In genomic region chr4:73867783-73868182, GRCh38 we compare ENCODE assay signal across 14 cellular contexts. TPM values are rescaled to one million over a fixed set of nuclear protein-coding genes. Genes with fewer than 3 reads are reported as not detected.
DNase-seq lines count a peak whose midpoint lies in the region; ATAC-seq, FAIRE-seq and TF ChIP-seq lines count a peak whose summit lies in the region.
"Had no signal": no experiment of that assay in that cellular context is flagged by ENCODE, and none has a peak within 500 bp of the region (broad histone marks: within the 10 kb centered on the region; RNA-seq: fewer than 3 reads in every experiment).

No MANE protein-coding gene starts in this region.

- no peaks in the 10 kb centered on the region for H3F3A ChIP-seq in Loucy (ENCODE audit: low read depth)

- no peaks in the 10 kb centered on the region for H3K27me3 ChIP-seq in Loucy (ENCODE audit: insufficient read depth, low read length, poor library complexity, severe bottlenecking)
- H3K27me3 ChIP-seq in SJCRH30 = no peaks in the 10 kb centered on the region

- H3K27me3 Mint-ChIP-seq in activated T-cell treated with anti-CD3 and anti-CD28 coated beads, Interleukin-2, amount 50 U/mL, for 24 hours = peaks cover 32% of the 10 kb centered on the region

- DNase-seq in A549 (ENCODE audit: low read depth in 1 of 2, low spot score in 1 of 2) = peak; percentile 32 to 68
- DNase-seq in islet precursor cell = peak; percentile 77
- DNase-seq in SJCRH30 = no peak
- no peak for DNase-seq in GDM1 (lab: John Stamatoyannopoulos, UW)
- no peak for DNase-seq in activated T-cell treated with anti-CD3 and anti-CD28 coated beads, Interleukin-2, amount 50 U/mL, for 24 hours
- DNase-seq: activated T-cell treated with anti-CD3 and anti-CD28 coated beads, Interleukin-2, amount 50 U/mL, for 48 hours; naive thymus-derived CD8-positive, alpha-beta T cell; NCI-H1436 treated with DMSO at 0.1 percent for 48 hours had no signal

- H3K9me2 ChIP-seq in Loucy (replicated peaks; ENCODE audit: low read depth, low read length) = no peaks in the 10 kb centered on the region

- H3K4me3 ChIP-seq in A549 (peak overlapping the region; percentile 91; the same call in 2 of the 3 replicates), Loucy (ENCODE audit: low read length, poor library complexity, severe bottlenecking) (no peak overlapping the region), SJCRH30 (no peak overlapping the region)

- H3K79me2 ChIP-seq in Loucy (ENCODE audit: insufficient read depth, low read length) = no peaks in the 10 kb centered on the region

- no peak overlapping the region for H3K27ac Mint-ChIP-seq in activated T-cell treated with anti-CD3 and anti-CD28 coated beads, Interleukin-2, amount 50 U/mL, for 24 hours
- H3K27ac Mint-ChIP-seq: naive thymus-derived CD8-positive, alpha-beta T cell; type B pancreatic cell had no signal

- no peak for TF ChIP-seq CTCF in A549 (IDR thresholded peaks at IDR 0.05)
- peak; percentile 18; the same call in 1 of the 2 replicates for TF ChIP-seq CTCF in Loucy (conservative IDR thresholded peaks at IDR 0.05; ENCODE audit: low read length)
- peak; percentile 72 for TF ChIP-seq CTCF in VCaP (conservative IDR thresholded peaks at IDR 0.05)

- peak overlapping the region; percentile 96 to 97 for H3K27ac ChIP-seq in A549
- no peak overlapping the region for H3K27ac ChIP-seq in VCaP
- H3K27ac ChIP-seq in SJCRH30 = no peak overlapping the region

- peaks cover 35% of the 10 kb centered on the region; the same call in 2 of the 3 replicates for H3K4me1 ChIP-seq in A549
- no peaks in the 10 kb centered on the region for H3K4me1 ChIP-seq in Loucy (ENCODE audit: insufficient read depth, low read length, poor library complexity, severe bottlenecking)
- H3K4me1 ChIP-seq in SJCRH30 = no peaks in the 10 kb centered on the region

- CTCF ChIA-PET in A549 (lab: Yijun Ruan, JAX) = interaction anchor here (0.7 to 2.6 kb wide), 7 partner anchors 13 to 138 kb away, joined by 3 to 8 read pairs (median 4); no protein-coding TSS in a partner anchor

- no peaks in the 10 kb centered on the region for H3K36me3 Mint-ChIP-seq in activated T-cell treated with anti-CD3 and anti-CD28 coated beads, Interleukin-2, amount 50 U/mL, for 24 hours (ENCODE audit: low read depth)
- H3K36me3 Mint-ChIP-seq: naive thymus-derived CD8-positive, alpha-beta T cell; type B pancreatic cell had no signal

- H2AFZ ChIP-seq in Loucy (ENCODE audit: low read length) = no peak overlapping the region

- H3K36me3 ChIP-seq in Loucy (ENCODE audit: insufficient read depth, low read length) = no peaks in the 10 kb centered on the region
- H3K36me3 ChIP-seq in SJCRH30 = no peaks in the 10 kb centered on the region

- no peak for TF ChIP-seq POLR2A in A549 (IDR thresholded peaks at IDR 0.05; ENCODE audit: low read length)

- H3K9me3 ChIP-seq in A549 = no peaks in the 10 kb centered on the region
- no peaks in the 10 kb centered on the region for H3K9me3 ChIP-seq in Loucy (ENCODE audit: insufficient read depth, low read depth, low read length)
- no peaks in the 10 kb centered on the region for H3K9me3 ChIP-seq in SJCRH30 (replicated peaks)

- H3K4me1 Mint-ChIP-seq in activated T-cell treated with anti-CD3 and anti-CD28 coated beads, Interleukin-2, amount 50 U/mL, for 24 hours (ENCODE audit: low read depth) = no peaks in the 10 kb centered on the region

- no peak for TF ChIP-seq EP300 in A549 (IDR thresholded peaks at IDR 0.05)

- WGBS in A549 (ENCODE audit: missing lambda C conversion rate) = 9% methylated on average over 3 of the region's 3 CpGs

- H3K4me2 ChIP-seq in A549 (peak overlapping the region; percentile 92), Loucy (ENCODE audit: low read depth, low read length, poor library complexity, severe bottlenecking) (no peak overlapping the region)

- FAIRE-seq in A549 (lab: Jason Lieb, UNC) = no peak

- H3K9me3 Mint-ChIP-seq in activated T-cell treated with anti-CD3 and anti-CD28 coated beads, Interleukin-2, amount 50 U/mL, for 24 hours = no peaks in the 10 kb centered on the region
- H3K9me3 Mint-ChIP-seq: type B pancreatic cell had no signal

- H3K9ac ChIP-seq in Loucy (ENCODE audit: low read depth, low read length, poor library complexity, severe bottlenecking) = no peak overlapping the region

- peak; percentile 35 to 43; a peak in 4 of 6 replicates for ATAC-seq in A549
- no peak for ATAC-seq in HG03565 (IDR thresholded peaks at IDR 0.05; ENCODE audit: unreplicated experiment)
- ATAC-seq: naive thymus-derived CD8-positive, alpha-beta T cell had no signal

- TF ChIP-seq RAD21 in A549 (conservative IDR thresholded peaks at IDR 0.05 in 1 of 2, IDR thresholded peaks at IDR 0.05 in 1 of 2) = peak in 1 of 2 experiments; percentile 48; a peak in 3 of 5 replicates

- POLR2A ChIA-PET in A549 (lab: Yijun Ruan, JAX) = interaction anchor here (1.0 to 1.9 kb wide), 3 partner anchors 11 to 171 kb away, joined by 3 to 8 read pairs (median 3); partner anchors contain the start of gene CXCL3

- H4K20me1 ChIP-seq in Loucy (ENCODE audit: insufficient read depth, low read length, poor library complexity, severe bottlenecking) = no peaks in the 10 kb centered on the region

- no peak overlapping the region for H3K4me3 Mint-ChIP-seq in activated T-cell treated with anti-CD3 and anti-CD28 coated beads, Interleukin-2, amount 50 U/mL, for 24 hours

TF ChIP-seq in A549, 52 proteins besides CTCF, POLR2A, EP300 and RAD21:
- TF ChIP-seq SMC3 (IDR thresholded peaks at IDR 0.05) (peak; percentile 41), ZSCAN20 (CRISPR knock-in tag; IDR thresholded peaks at IDR 0.05) (no peak)

RNA-seq across cellular contexts. Expression of gene CXCL1, which starts 1.4 kb away (rescaled TPM):
- polyA plus RNA-seq in A549 (2011; rRNA removed) (16.3 and 20.0 TPM in 2 replicates), A549 (2017; fragmentation: RNase III; extraction: RNeasy Plus Mini Kit Qiagen cat#74134 plus additional on column Dnase treatment) (12.9 to 16.2 TPM (median 14.9 TPM) in 3 replicates)
- 23.1 and 27.7 TPM in 2 replicates for polyA plus RNA-seq in A549 (2012; cell fraction: cytosol; rRNA removed)
- polyA plus RNA-seq in A549 (2012; cell fraction: nucleus; rRNA removed) = 15.8 and 29.3 TPM in 2 replicates
- polyA minus RNA-seq in A549 (2011; rRNA and poly(A)+ RNA removed) = 3.1 and 5.4 TPM in 2 replicates
- total RNA-seq in SJCRH30 (2014; rRNA removed; shearing (Covaris generic)) = 0.23 TPM in 1 of 2 replicates, not detected in the other
- total RNA-seq: naive thymus-derived CD8-positive, alpha-beta T cell had no signal
- polyA plus RNA-seq: naive thymus-derived CD8-positive, alpha-beta T cell had no signal

RNA-seq across cellular contexts. Expression of gene PF4V1, which starts 14.7 kb away (rescaled TPM):
- not detected in 2 replicates for polyA plus RNA-seq in A549 (2011; rRNA removed)
- not detected in 2 replicates for polyA plus RNA-seq in A549 (2012; cell fraction: cytosol; rRNA removed)
- not detected in 2 replicates for polyA plus RNA-seq in A549 (2012; cell fraction: nucleus; rRNA removed)
- polyA plus RNA-seq in A549 (2017; fragmentation: RNase III; extraction: RNeasy Plus Mini Kit Qiagen cat#74134 plus additional on column Dnase treatment) = not detected in 3 replicates
- not detected in 2 replicates for polyA minus RNA-seq in A549 (2011; rRNA and poly(A)+ RNA removed)
- not detected in 2 replicates for total RNA-seq in SJCRH30 (2014; rRNA removed; shearing (Covaris generic))
- total RNA-seq: naive thymus-derived CD8-positive, alpha-beta T cell had no signal
- polyA plus RNA-seq: esophagus; naive thymus-derived CD8-positive, alpha-beta T cell had no signal

RNA-seq across cellular contexts. Expression of gene CXCL6, which starts 31.3 kb away (rescaled TPM):
- 0.06 TPM in 1 of 2 replicates, not detected in the other for polyA plus RNA-seq in A549 (2011; rRNA removed)
- 0.01 TPM in 1 of 2 replicates, not detected in the other for polyA plus RNA-seq in A549 (2012; cell fraction: cytosol; rRNA removed)
- not detected in 2 replicates for polyA plus RNA-seq in A549 (2012; cell fraction: nucleus; rRNA removed)
- 0.11 to 0.16 TPM in 2 of 3 replicates, not detected in the other for polyA plus RNA-seq in A549 (2017; fragmentation: RNase III; extraction: RNeasy Plus Mini Kit Qiagen cat#74134 plus additional on column Dnase treatment)
- not detected in 2 replicates for polyA minus RNA-seq in A549 (2011; rRNA and poly(A)+ RNA removed)
- 0.08 TPM in 1 of 2 replicates, not detected in the other for total RNA-seq in SJCRH30 (2014; rRNA removed; shearing (Covaris generic))
- total RNA-seq: naive thymus-derived CD8-positive, alpha-beta T cell; RPMI7951 had no signal
- polyA plus RNA-seq: naive thymus-derived CD8-positive, alpha-beta T cell had no signal

Comparison
In these comparisons a context has a peak if more than half of its experiments do, and no peak if none do; other contexts are left out.
1. DNase-seq: peak in A549 (2 of 2) and islet precursor cell (single experiment); none in SJCRH30 (0 of 2), GDM1 (single experiment) and activated T-cell treated with anti-CD3 and anti-CD28 coated beads, Interleukin-2, amount 50 U/mL, for 24 hours (single experiment).
2. H3K27ac ChIP-seq: peak in A549 (2 of 2); none in VCaP (single experiment) and SJCRH30 (single experiment).